12 cellular contexts compared by ENCODE assay signal in genomic region chr17:30290077-30290476, GRCh38. TPM values are rescaled to one million over a fixed set of nuclear protein-coding genes. Genes with fewer than 3 reads are reported as not detected.
DNase-seq lines count a peak whose midpoint lies in the region; ATAC-seq, FAIRE-seq and TF ChIP-seq lines count a peak whose summit lies in the region.
"Had no signal": no experiment of that assay in that cellular context is flagged by ENCODE, and none has a peak within 500 bp of the region (broad histone marks: within the 10 kb centered on the region; RNA-seq: fewer than 3 reads in every experiment).

No MANE protein-coding gene starts in this region.

- no peak overlapping the region for H3K27ac Mint-ChIP-seq in T-helper 1 cell treated with Interleukin-12 subunit alpha and Interleukin-12 subunit beta and Interleukin-4 antibody, amounts not matched to agents 30 μg/mL and 1 μg/mL, for 36 hours
- H3K27ac Mint-ChIP-seq in astrocyte (ENCODE audit: unreplicated experiment), result no peak overlapping the region
- H3K27ac Mint-ChIP-seq: mesothelial cell of epicardium had no signal

- H3K9me3 Mint-ChIP-seq in T-helper 1 cell treated with Interleukin-12 subunit alpha and Interleukin-12 subunit beta and Interleukin-4 antibody, amounts not matched to agents 30 μg/mL and 1 μg/mL, for 36 hours, result no peaks in the 10 kb centered on the region
- no peaks in the 10 kb centered on the region for H3K9me3 Mint-ChIP-seq in astrocyte (ENCODE audit: unreplicated experiment)
- H3K9me3 Mint-ChIP-seq: mesothelial cell of epicardium had no signal

- TF ChIP-seq POLR2A in NB4 (IDR thresholded peaks at IDR 0.05; ENCODE audit: extremely low read depth, insufficient read length), result no peak

- H3K4me2 ChIP-seq in astrocyte (ENCODE audit: low read length) (peak overlapping the region; percentile 88), osteoblast (ENCODE audit: insufficient read depth, low read length) (peak overlapping the region; percentile 96)

- H3K4me1 ChIP-seq in astrocyte (ENCODE audit: insufficient read depth, low read length) (peaks cover 13% of the 10 kb centered on the region), osteoblast (ENCODE audit: insufficient read depth, low read length) (peaks cover 12% of the 10 kb centered on the region), ascending aorta (peaks cover 2 to 12% of the 10 kb centered on the region in 2 donors)

- H3K27me3 Mint-ChIP-seq in T-helper 1 cell treated with Interleukin-12 subunit alpha and Interleukin-12 subunit beta and Interleukin-4 antibody, amounts not matched to agents 30 μg/mL and 1 μg/mL, for 36 hours (ENCODE audit: low read depth), result no peaks in the 10 kb centered on the region
- H3K27me3 Mint-ChIP-seq in astrocyte (ENCODE audit: low read depth, unreplicated experiment), result no peaks in the 10 kb centered on the region

- DNase-seq in T-helper 1 cell (no peak), NB4 (ENCODE audit: low read depth) (no peak), astrocyte (ENCODE audit: low read depth) (no peak), osteoblast (ENCODE audit: insufficient read length, low spot score, missing footprints) (no peak), ascending aorta (ENCODE audit: low spot score in 2 of 2) (no peak)
- DNase-seq: NCI-H2081 treated with DMSO at 0.1 percent for 48 hours, thyroid gland had no signal

- ATAC-seq in HG02852 (IDR thresholded peaks at IDR 0.05; ENCODE audit: unreplicated experiment) (no peak), HG03571 (IDR thresholded peaks at IDR 0.05; ENCODE audit: unreplicated experiment) (no peak)

- peaks cover 12% of the 10 kb centered on the region for H4K20me1 ChIP-seq in astrocyte (ENCODE audit: insufficient read depth, low read length)
- peaks cover 8% of the 10 kb centered on the region for H4K20me1 ChIP-seq in osteoblast (ENCODE audit: insufficient read depth, low read length)

- H3K9ac ChIP-seq in astrocyte (ENCODE audit: low read length), result no peak overlapping the region

- TF ChIP-seq CTCF in NB4 (IDR thresholded peaks at IDR 0.05; ENCODE audit: low read depth, low read length), result no peak
- TF ChIP-seq CTCF in astrocyte (IDR thresholded peaks at IDR 0.05; ENCODE audit: insufficient read depth, low read depth, low read length), result no peak
- no peak for TF ChIP-seq CTCF in osteoblast (IDR thresholded peaks at IDR 0.05; ENCODE audit: extremely low read depth, low read depth, low read length)
- no peak for TF ChIP-seq CTCF in ascending aorta (IDR thresholded peaks at IDR 0.05)

- H3K36me3 Mint-ChIP-seq in T-helper 1 cell treated with Interleukin-12 subunit alpha and Interleukin-12 subunit beta and Interleukin-4 antibody, amounts not matched to agents 30 μg/mL and 1 μg/mL, for 36 hours (ENCODE audit: low read depth), result peaks cover 20% of the 10 kb centered on the region
- peaks cover 4% of the 10 kb centered on the region for H3K36me3 Mint-ChIP-seq in astrocyte (ENCODE audit: low read depth, unreplicated experiment)

- peak overlapping the region; percentile 95 for H3K4me3 ChIP-seq in NB4 (ENCODE audit: low read depth, low read length)
- no peak overlapping the region for H3K4me3 ChIP-seq in astrocyte (ENCODE audit: insufficient read depth, low read depth, low read length)
- H3K4me3 ChIP-seq in osteoblast (ENCODE audit: insufficient read depth, low read length), result no peak overlapping the region
- H3K4me3 ChIP-seq in ascending aorta, result peak overlapping the region in 1 of 2 donors; percentile 86

- FAIRE-seq in astrocyte (lab: Jason Lieb, UNC), result no peak

- peaks cover 15% of the 10 kb centered on the region for H3K4me1 Mint-ChIP-seq in T-helper 1 cell treated with Interleukin-12 subunit alpha and Interleukin-12 subunit beta and Interleukin-4 antibody, amounts not matched to agents 30 μg/mL and 1 μg/mL, for 36 hours (ENCODE audit: low read depth)
- H3K4me1 Mint-ChIP-seq in astrocyte (ENCODE audit: low read depth, unreplicated experiment), result peaks cover 4% of the 10 kb centered on the region

- H3K27ac ChIP-seq in astrocyte (ENCODE audit: low read depth, low read length), result no peak overlapping the region
- no peak overlapping the region for H3K27ac ChIP-seq in osteoblast (ENCODE audit: low read depth, low read length)
- H3K27ac ChIP-seq in ascending aorta, result no peak overlapping the region
- H3K27ac ChIP-seq: thyroid gland had no signal

- intact Hi-C loops in ascending aorta (cut with DNase I), result loop anchor here (5.0 kb wide), 2 partner anchors 173 to 187 kb away; partner anchors contain the start of genes GOSR1 and NSRP1

- peaks cover 27% of the 10 kb centered on the region for H3K36me3 ChIP-seq in astrocyte (ENCODE audit: insufficient read depth, low read length)
- H3K36me3 ChIP-seq in osteoblast (ENCODE audit: insufficient read depth, low read length), result peaks cover 37% of the 10 kb centered on the region
- H3K36me3 ChIP-seq in ascending aorta, result peaks cover 25 to 35% of the 10 kb centered on the region in 2 donors

- H3K9me3 ChIP-seq in astrocyte (ENCODE audit: insufficient read depth, low read depth, low read length) (no peaks in the 10 kb centered on the region), osteoblast (ENCODE audit: low read depth, low read length) (no peaks in the 10 kb centered on the region), ascending aorta (no peaks in the 10 kb centered on the region)
- H3K9me3 ChIP-seq: thyroid gland had no signal

- H2AFZ ChIP-seq in astrocyte (ENCODE audit: low read depth, low read length), result no peak overlapping the region
- no peak overlapping the region for H2AFZ ChIP-seq in osteoblast (ENCODE audit: low read length)

- H3K79me2 ChIP-seq in astrocyte (ENCODE audit: insufficient read depth, low read length) (peaks cover 27% of the 10 kb centered on the region), osteoblast (ENCODE audit: insufficient read depth, low read length) (peaks cover 21% of the 10 kb centered on the region)

- H3K27me3 ChIP-seq in astrocyte (ENCODE audit: insufficient read depth, low read length), result no peaks in the 10 kb centered on the region
- H3K27me3 ChIP-seq in osteoblast (ENCODE audit: insufficient read depth, low read length), result no peaks in the 10 kb centered on the region
- no peaks in the 10 kb centered on the region for H3K27me3 ChIP-seq in ascending aorta
- H3K27me3 ChIP-seq: thyroid gland had no signal

- H3K4me3 Mint-ChIP-seq in T-helper 1 cell treated with Interleukin-12 subunit alpha and Interleukin-12 subunit beta and Interleukin-4 antibody, amounts not matched to agents 30 μg/mL and 1 μg/mL, for 36 hours, result peak overlapping the region; percentile 91
- H3K4me3 Mint-ChIP-seq in astrocyte (ENCODE audit: unreplicated experiment), result peak overlapping the region; percentile 96

RNA-seq across cellular contexts. Expression of gene BLMH, which starts 1.7 kb away (rescaled TPM):
- total RNA-seq in astrocyte, result 36.2 TPM in 2 replicates
- 36.5 and 39.8 TPM in 2 replicates for total RNA-seq in osteoblast
- total RNA-seq in ascending aorta, result 6.9 TPM

RNA-seq across cellular contexts. Expression of gene TMIGD1, which starts 43.8 kb away (rescaled TPM):
- total RNA-seq in astrocyte (not detected in 2 replicates), osteoblast (not detected in 2 replicates), ascending aorta (not detected)
- total RNA-seq: cardiac septum, mesothelial cell of epicardium, thyroid gland had no signal

RNA-seq across cellular contexts. Expression of gene SLC6A4, which starts 54.6 kb away (rescaled TPM):
- total RNA-seq in astrocyte (not detected in 2 replicates), osteoblast (0.36 TPM in 1 of 2 replicates, not detected in the other), ascending aorta (0.85 TPM)
